ENCODE assay signal across 22 cellular contexts in the genomic region with DNA sequence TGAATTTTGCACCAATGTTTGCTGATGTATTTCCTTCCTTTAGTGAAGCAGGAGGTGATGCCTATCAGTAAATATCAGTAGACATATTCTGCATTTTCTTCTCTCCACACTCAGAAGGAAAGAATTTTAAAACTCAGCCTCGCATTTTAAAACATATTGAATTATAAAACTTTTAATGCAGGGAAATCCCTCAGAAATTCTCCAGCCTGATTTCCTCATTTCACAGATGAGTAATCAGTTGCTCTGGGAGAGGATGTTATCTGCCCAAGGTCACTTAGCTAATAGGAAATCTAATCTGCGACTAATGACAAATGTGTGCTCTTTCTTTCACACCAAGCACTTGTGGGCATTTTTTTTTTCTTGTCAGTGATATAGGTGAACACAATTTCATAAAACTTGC.
"Had no signal": no experiment of that assay in that cellular context is flagged by ENCODE, and none has a peak within 500 bp of the region (broad histone marks: within the 10 kb centered on the region; RNA-seq: fewer than 3 reads in every experiment).

No MANE protein-coding gene starts in this region.

- H2AFZ ChIP-seq: hepatocyte had no signal

- DNase-seq: activated CD4-positive, alpha-beta T cell treated with anti-CD3 and anti-CD28 coated beads, Interleukin-2, amount 50 U/mL, for 4 hours; activated CD4-positive, CD25-positive, alpha-beta regulatory T cell treated with anti-CD3 and anti-CD28 coated beads, Interleukin-2, amount 50 U/mL, for 72 hours; activated effector memory CD4-positive, alpha-beta T cell treated with Interleukin-2 at 50 U/mL for 16 hours; activated T-cell treated with anti-CD3 and anti-CD28 coated beads, Interleukin-2, amount 50 U/mL, for 24 hours; amygdala; brain microvascular endothelial cell; cerebellar nuclear complex; dorsolateral prefrontal cortex; gastrocnemius medialis; left cardiac atrium; nephron progenitor cell; sigmoid colon; stimulated activated CD4-positive, alpha-beta T cell treated with anti-CD3 and anti-CD28 coated beads, Interleukin-12 subunit alpha, Interleukin-12 subunit beta, amount 100 ng/mL, for 4 hours; stimulated activated CD4-positive, alpha-beta T cell treated with anti-CD3 and anti-CD28 coated beads, Interleukin-2, amount 100 ng/mL, for 48 hours; stimulated activated CD8-positive, alpha-beta memory T cell treated with anti-CD3 and anti-CD28 coated beads, Interleukin-4, amount 100 ng/mL, for 48 hours; stimulated activated naive CD8-positive, alpha-beta T cell treated with anti-CD3 and anti-CD28 coated beads, Interleukin-15, Interleukin-2, amounts not matched to agents 100 U/mL and 50 U/mL, for 24 hours; T-helper 9 cell; upper lobe of left lung had no signal

- H3K27ac ChIP-seq: brain microvascular endothelial cell, dorsolateral prefrontal cortex, esophagus muscularis mucosa, gastrocnemius medialis, hepatocyte, sigmoid colon, suprapubic skin, upper lobe of left lung had no signal

- H3K36me3 ChIP-seq: brain microvascular endothelial cell, esophagus muscularis mucosa, gastrocnemius medialis, sigmoid colon, suprapubic skin, upper lobe of left lung had no signal

- H3K4me1 ChIP-seq: esophagus muscularis mucosa, gastrocnemius medialis, sigmoid colon, suprapubic skin, upper lobe of left lung had no signal

- H3K79me2 ChIP-seq: hepatocyte had no signal

- H3K4me2 ChIP-seq: hepatocyte had no signal

- H3K4me3 ChIP-seq: dorsolateral prefrontal cortex, esophagus muscularis mucosa, gastrocnemius medialis, hepatocyte, lung, sigmoid colon, suprapubic skin, upper lobe of left lung had no signal

- H3K9me3 ChIP-seq: esophagus muscularis mucosa, gastrocnemius medialis, sigmoid colon, suprapubic skin, upper lobe of left lung had no signal

- H3K27me3 ChIP-seq: brain microvascular endothelial cell, dorsolateral prefrontal cortex, esophagus muscularis mucosa, gastrocnemius medialis, sigmoid colon, suprapubic skin, upper lobe of left lung had no signal
